ENCODE assay signal across 2 cellular contexts in genomic region chr1:205214756-205215155, GRCh38.
TF ChIP-seq lines count a peak whose summit lies in the region.

No MANE protein-coding gene starts in this region.

TF ChIP-seq in SK-N-SH, 30 proteins besides CTCF, POLR2A, EP300 and RAD21 (continued from another document):
- TF ChIP-seq RXRA (IDR thresholded peaks at IDR 0.05; ENCODE audit: borderline replicate concordance, low read depth) = no peak
- TF ChIP-seq USF1 (IDR thresholded peaks at IDR 0.05; ENCODE audit: borderline replicate concordance, low read depth) = no peak
- TF ChIP-seq YY1 (IDR thresholded peaks at IDR 0.05; ENCODE audit: low read depth) = no peak
- TF ChIP-seq SMC3 (IDR thresholded peaks at IDR 0.05; ENCODE audit: low read depth, low read length) = no peak
- TF ChIP-seq ELF1 (IDR thresholded peaks at IDR 0.05) = no peak
- no peak for TF ChIP-seq USF2 (IDR thresholded peaks at IDR 0.05; ENCODE audit: borderline replicate concordance, low read depth, low read length)
- TF ChIP-seq GABPA (IDR thresholded peaks at IDR 0.05; ENCODE audit: low read depth) = no peak

TF ChIP-seq in SK-N-SH treated with all-trans-retinoic acid at 6 μM for 48 hours, 23 proteins besides CTCF, POLR2A, EP300 and RAD21 (continued from another document):
- TF ChIP-seq CREB5 (CRISPR knock-in tag; IDR thresholded peaks at IDR 0.05; ENCODE audit: low read depth) (no peak), ZNF8 (CRISPR knock-in tag; IDR thresholded peaks at IDR 0.05) (no peak), CSRNP3 (CRISPR knock-in tag; IDR thresholded peaks at IDR 0.05) (no peak), ZFP30 (CRISPR knock-in tag; IDR thresholded peaks at IDR 0.05) (no peak)
